Comparison of ENCODE assay signal across 13 cellular contexts in the genomic region with DNA sequence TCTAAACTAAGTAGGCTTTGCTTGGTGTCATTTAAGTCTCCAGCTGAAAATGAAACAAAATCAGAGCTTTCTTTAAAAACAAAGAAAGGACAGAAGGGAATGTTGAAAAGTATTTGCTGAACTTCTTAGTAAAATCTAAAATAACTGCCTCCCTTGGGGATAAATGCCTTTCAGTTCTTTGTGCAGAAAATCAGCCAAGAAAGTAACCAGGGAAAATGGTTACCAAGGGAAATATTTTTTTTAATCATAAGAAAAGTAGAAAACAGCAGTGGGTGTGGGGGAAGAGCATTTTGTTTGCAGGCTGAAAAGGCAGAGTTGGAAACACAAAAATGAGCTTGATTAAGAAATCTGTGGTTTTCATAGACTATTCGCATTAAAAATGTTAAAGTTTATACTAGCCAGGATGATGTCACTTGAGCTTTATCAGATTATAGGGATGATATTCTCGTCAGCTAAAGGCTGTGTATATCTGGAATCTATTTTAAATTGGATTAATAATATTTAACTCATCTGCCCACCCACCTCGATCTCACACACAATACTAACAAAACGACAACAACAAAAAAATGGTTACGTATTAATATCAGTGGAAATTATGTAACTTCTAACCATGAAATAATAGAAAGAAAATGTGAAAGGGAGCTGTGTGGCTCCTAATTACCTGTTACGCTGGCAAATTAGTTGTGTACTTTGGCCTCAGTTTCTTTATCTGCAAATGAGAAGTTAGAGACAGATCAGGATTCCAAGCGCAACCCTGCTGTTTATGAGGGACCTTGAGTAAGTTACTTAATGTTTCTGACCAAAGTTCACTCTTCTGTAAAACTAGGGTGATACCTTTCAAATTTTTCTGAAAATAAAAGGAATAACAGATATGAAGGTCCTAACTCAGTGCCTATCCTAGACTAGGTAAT. TPM values are rescaled to one million over a fixed set of nuclear protein-coding genes. Genes with fewer than 3 reads are reported as not detected.
A peak's percentile ranks its signal among the peaks of the same experiment; 100 is the strongest.
DNase-seq lines count a peak whose midpoint lies in the region; ATAC-seq and TF ChIP-seq lines count a peak whose summit lies in the region.
"Had no signal": no experiment of that assay in that cellular context is flagged by ENCODE, and none has a peak within 500 bp of the region (broad histone marks: within the 10 kb centered on the region; RNA-seq: fewer than 3 reads in every experiment).

ECM2 (minus strand) TSS at position 51 of the 911 bp plus-strand sequence. CDS start 13,124 bp downstream, outside the sequence.

- peak; percentile 67 to 75 for ATAC-seq in left cardiac atrium
- peak in 1 of 4 donors; percentile 19 for ATAC-seq in psoas muscle
- ATAC-seq: HCT116, K562 had no signal

- H3K9me3 ChIP-seq in BLaER1 (peaks cover 9% of the 10 kb centered on the region; the same call in 1 of the 2 replicates), psoas muscle (no peaks in the 10 kb centered on the region)

- H3K36me3 ChIP-seq in BLaER1 (no peaks in the 10 kb centered on the region), psoas muscle (ENCODE audit: insufficient read depth in 1 of 2, low read depth in 1 of 2) (no peaks in the 10 kb centered on the region)

- intact Hi-C loops in left cardiac atrium (cut with DNase I): no loop called here
- intact Hi-C loops in psoas muscle (cut with DNase I): no loop called here

- H3K4me1 ChIP-seq in BLaER1: peaks cover 46% of the 10 kb centered on the region
- no peaks in the 10 kb centered on the region for H3K4me1 ChIP-seq in psoas muscle

- H3K4me3 ChIP-seq in BLaER1 (no peak within 1 kb of the TSS; the same call in 1 of the 2 replicates), psoas muscle (peak within 1 kb of the TSS; percentile 40)
- H3K4me3 ChIP-seq: K562 had no signal

- DNase-seq in left cardiac atrium (no peak), psoas muscle (no peak), NCI-H524 (lab: John Stamatoyannopoulos, UW) (no peak), NCI-H446 treated with DMSO at 0.1 percent for 48 hours (lab: John Stamatoyannopoulos, UW) (no peak), NCI-H1930 (lab: John Stamatoyannopoulos, UW) (no peak)
- DNase-seq in stimulated activated CD4-positive, alpha-beta T cell treated with anti-CD3 and anti-CD28 coated beads, Interleukin-4, amount 100 ng/mL, for 24 hours: no peak
- DNase-seq: EL, hippocampal formation had no signal

- H3K27ac ChIP-seq in BLaER1 (peak within 1 kb of the TSS; percentile 29), adipose tissue (ENCODE audit: low read depth, low read length) (no peak within 1 kb of the TSS), psoas muscle (peak within 1 kb of the TSS; percentile 31)
- H3K27ac ChIP-seq: RWPE1 had no signal

- peak within 1 kb of the TSS; percentile 54 for H3K4me2 ChIP-seq in BLaER1

- WGBS in adipose tissue, 3 donors: 34 to 49% (median 47%) methylated on average over 7 of the region's 7 CpGs
- 25 to 40% (median 32%) methylated on average over 7 of the region's 7 CpGs for WGBS in psoas muscle, 3 donors

- no peaks in the 10 kb centered on the region for H3K27me3 ChIP-seq in BLaER1
- no peaks in the 10 kb centered on the region for H3K27me3 ChIP-seq in psoas muscle (ENCODE audit: insufficient read depth in 3 of 3, low read length in 2 of 3)

- H3K9ac ChIP-seq in BLaER1: peak within 1 kb of the TSS; percentile 5; the same call in 1 of the 2 replicates

- no peaks in the 10 kb centered on the region for H4K20me1 ChIP-seq in BLaER1

- no peak for TF ChIP-seq CTCF in psoas muscle (IDR thresholded peaks at IDR 0.05)

RNA-seq across cellular contexts. Expression of gene ECM2, which starts in this region (rescaled TPM):
- polyA plus RNA-seq in adipose tissue (10 to 100 TPM in 2 of 3 donors, 1 to 10 TPM in 1; 1.8 to 24.0 (median 19.1) TPM), psoas muscle (1 to 10 TPM; 1.2 to 2.7 (median 1.4) TPM)
- total RNA-seq in left cardiac atrium (10 to 100 TPM; 14.4 to 17.6 TPM), psoas muscle (1 to 10 TPM; 1.9 to 7.8 (median 3.2) TPM)
- total RNA-seq: K562 had no signal
